Comparison of ENCODE assay signal across 16 cellular contexts in genomic region chr19:51083181-51083580, GRCh38. TPM values are rescaled to one million over a fixed set of nuclear protein-coding genes. Genes with fewer than 3 reads are reported as not detected.
DNase-seq lines count a peak whose midpoint lies in the region; ATAC-seq lines count a peak whose summit lies in the region.
"Had no signal": no experiment of that assay in that cellular context is flagged by ENCODE, and none has a peak within 500 bp of the region (broad histone marks: within the 10 kb centered on the region; RNA-seq: fewer than 3 reads in every experiment).

No MANE protein-coding gene starts in this region.

- H3K4me3 Mint-ChIP-seq in T-helper 17 cell, result peak overlapping the region; percentile 73
- no peak overlapping the region for H3K4me3 Mint-ChIP-seq in central memory CD8-positive, alpha-beta T cell
- H3K4me3 Mint-ChIP-seq: CD4-positive, alpha-beta memory T cell had no signal

- H3K27ac Mint-ChIP-seq in T-helper 17 cell, result peak overlapping the region; percentile 29
- peak overlapping the region; percentile 16 for H3K27ac Mint-ChIP-seq in central memory CD8-positive, alpha-beta T cell (ENCODE audit: low read depth)

- H3K36me3 Mint-ChIP-seq in T-helper 17 cell (ENCODE audit: low read depth), result peaks cover 19% of the 10 kb centered on the region
- H3K36me3 Mint-ChIP-seq in central memory CD8-positive, alpha-beta T cell (ENCODE audit: insufficient read depth), result peaks cover 2% of the 10 kb centered on the region

- peaks cover 19% of the 10 kb centered on the region for H3K4me1 Mint-ChIP-seq in T-helper 17 cell
- H3K4me1 Mint-ChIP-seq in central memory CD8-positive, alpha-beta T cell, result no peaks in the 10 kb centered on the region

- H3K9me3 ChIP-seq in T-helper 17 cell (ENCODE audit: control insufficient read depth, low read length, poor library complexity, severe bottlenecking), result no peaks in the 10 kb centered on the region
- H3K9me3 ChIP-seq: Caco-2 had no signal

- DNase-seq in activated effector memory CD4-positive, alpha-beta T cell treated with anti-CD3 and anti-CD28 coated beads, Interleukin-2, amount 50 U/mL, for 16 hours, result peak; percentile 21
- no peak for DNase-seq in activated effector memory CD4-positive, alpha-beta T cell treated with Interleukin-2 at 50 U/mL for 16 hours
- DNase-seq in T-helper 17 cell, result no peak
- DNase-seq in central memory CD8-positive, alpha-beta T cell (ENCODE audit: low spot score in 2 of 2), result no peak
- DNase-seq in COR-L47 (lab: John Stamatoyannopoulos, UW), result no peak
- DNase-seq: C1 segment of cervical spinal cord; Caco-2; CD4-positive, alpha-beta memory T cell; DND-41; GM23248; HCEC 1CT had no signal

- H3K27me3 Mint-ChIP-seq in T-helper 17 cell, result peaks cover 20% of the 10 kb centered on the region
- peaks cover 26% of the 10 kb centered on the region for H3K27me3 Mint-ChIP-seq in central memory CD8-positive, alpha-beta T cell

- no peak for ATAC-seq in T-helper 17 cell
- no peak for ATAC-seq in central memory CD8-positive, alpha-beta T cell (replicated peaks; ENCODE audit: extremely low read depth, poor library complexity, severe bottlenecking)
- no peak for ATAC-seq in GM19328 (IDR thresholded peaks at IDR 0.05; ENCODE audit: unreplicated experiment)

- no peaks in the 10 kb centered on the region for H3K9me3 Mint-ChIP-seq in central memory CD8-positive, alpha-beta T cell
- H3K9me3 Mint-ChIP-seq: CD4-positive, alpha-beta memory T cell had no signal

RNA-seq across cellular contexts. Expression of gene KLK14, which starts 0.5 kb away (rescaled TPM):
- total RNA-seq in T-helper 17 cell, result under 1 TPM; 0.32 to 0.39 TPM
- total RNA-seq: A172, Caco-2, GM23248, H7 had no signal

RNA-seq across cellular contexts. Expression of gene KLK13, which starts 18.3 kb away (rescaled TPM):
- total RNA-seq in T-helper 17 cell, result not detected
- total RNA-seq: A172; A673; Caco-2; CD4-positive, alpha-beta memory T cell; GM23248 had no signal

RNA-seq across cellular contexts. Expression of gene CTU1, which starts 25.0 kb away (rescaled TPM):
- 1 to 10 TPM; 4.1 to 4.6 TPM for total RNA-seq in T-helper 17 cell

RNA-seq across cellular contexts. Expression of gene SIGLEC9, which starts 41.5 kb away (rescaled TPM):
- 1 to 10 TPM; 1.4 to 4.8 TPM for total RNA-seq in T-helper 17 cell
- total RNA-seq: A172, A673, Caco-2, GM23248, H1, H7 had no signal

RNA-seq across cellular contexts. Expression of gene KLK12, which starts 48.4 kb away (rescaled TPM):
- total RNA-seq in T-helper 17 cell, result not detected
- total RNA-seq: A172; A673; Caco-2; CD4-positive, alpha-beta memory T cell; GM23248; H1; H7 had no signal
